In genomic region chr1:235651170-235651806, GRCh38 we compare ENCODE assay signal across 10 cellular contexts. TPM values are rescaled to one million over a fixed set of nuclear protein-coding genes. Genes with fewer than 3 reads are reported as not detected.
DNase-seq lines count a peak whose midpoint lies in the region; ATAC-seq, FAIRE-seq and TF ChIP-seq lines count a peak whose summit lies in the region.
"Had no signal": no experiment of that assay in that cellular context is flagged by ENCODE, and none has a peak within 500 bp of the region (broad histone marks: within the 10 kb centered on the region; RNA-seq: fewer than 3 reads in every experiment).

No MANE protein-coding gene starts in this region.

- no peaks in the 10 kb centered on the region for H3K9me3 ChIP-seq in CD4-positive, CD25-positive, alpha-beta regulatory T cell (ENCODE audit: control insufficient read depth in 2 of 2, low read length in 2 of 2)
- H3K9me3 ChIP-seq in H9 (ENCODE audit: control insufficient read depth, low read depth, low read length) (no peaks in the 10 kb centered on the region), MG63 (no peaks in the 10 kb centered on the region)

- no peak overlapping the region for H2AK5ac ChIP-seq in H9 (ENCODE audit: insufficient read length, low read length)

- H3K27ac Mint-ChIP-seq in CD4-positive, CD25-positive, alpha-beta regulatory T cell: no peak overlapping the region
- H3K27ac Mint-ChIP-seq in H9: no peak overlapping the region; a peak in 1 of 7 replicates
- no peak overlapping the region for H3K27ac Mint-ChIP-seq in natural killer cell

- no peak overlapping the region for H3K4me3 ChIP-seq in CD4-positive, CD25-positive, alpha-beta regulatory T cell (ENCODE audit: low read depth, low read length)
- H3K4me3 ChIP-seq in coronary artery: peak overlapping the region; percentile 75
- no peak overlapping the region for H3K4me3 ChIP-seq in MG63

- no peak overlapping the region for H2BK120ac ChIP-seq in H9 (ENCODE audit: low read depth, low read length, poor library complexity, severe bottlenecking)

- H4K8ac ChIP-seq in H9 (replicated peaks; ENCODE audit: insufficient read length, low read depth, low read length): no peak overlapping the region

- no CpG with 5 or more reads among the region's 10 CpGs for WGBS in H9 (ENCODE audit: extremely low coverage, insufficient read length, low lambda C conversion rate)

- ATAC-seq in CD4-positive, CD25-positive, alpha-beta regulatory T cell (ENCODE audit: low read depth in 2 of 2): no peak
- ATAC-seq in natural killer cell: no peak
- ATAC-seq in left cardiac atrium: no peak
- ATAC-seq: Panc1 had no signal

- peaks cover 2% of the 10 kb centered on the region; the same call in 1 of the 2 replicates for H3K79me2 ChIP-seq in H9 (ENCODE audit: insufficient read depth, low read length)

- H2AFZ ChIP-seq in H9 (ENCODE audit: low read length): peak overlapping the region; percentile 86

- H4K91ac ChIP-seq in H9 (ENCODE audit: insufficient read length, low read depth, low read length): no peak overlapping the region

- no peak for FAIRE-seq in urothelium cell line (lab: Jason Lieb, UNC)

- H3K23me2 ChIP-seq in H9 (ENCODE audit: insufficient read length, low read depth, low read length, poor library complexity, severe bottlenecking): peaks cover 20% of the 10 kb centered on the region

- H3K18ac ChIP-seq in H9 (ENCODE audit: insufficient read length, low read depth, low read length): peak overlapping the region; percentile 95

- intact Hi-C loops in natural killer cell (cut with micrococcal nuclease) (no loop called here), left cardiac atrium (cut with DNase I) (no loop called here)

- H3K4ac ChIP-seq in H9 (ENCODE audit: low read depth, low read length): no peak overlapping the region; the same call in 1 of the 2 replicates

- peaks cover 3% of the 10 kb centered on the region for H3K36me3 Mint-ChIP-seq in CD4-positive, CD25-positive, alpha-beta regulatory T cell
- H3K36me3 Mint-ChIP-seq in H9 (ENCODE audit: insufficient read depth in 1 of 3, low read depth in 3 of 3) (peaks cover 0 to 2% (median 2%) of the 10 kb centered on the region in 3 experiments; a peak in 4 of 7 replicates), natural killer cell (no peaks in the 10 kb centered on the region)

- no peak overlapping the region for H3K56ac ChIP-seq in H9 (ENCODE audit: insufficient read length, low read depth, low read length)

- H2BK12ac ChIP-seq in H9 (ENCODE audit: insufficient read length, low read depth, low read length): no peak overlapping the region

- no peak overlapping the region for H4K5ac ChIP-seq in H9 (ENCODE audit: insufficient read length, low read depth, low read length)

- H3K4me1 Mint-ChIP-seq in CD4-positive, CD25-positive, alpha-beta regulatory T cell: peaks cover 10 to 19% (median 18%) of the 10 kb centered on the region in 4 donors
- H3K4me1 Mint-ChIP-seq in H9 (peaks cover 26 to 31% of the 10 kb centered on the region in 2 experiments), natural killer cell (peaks cover 16 to 19% of the 10 kb centered on the region in 2 donors)

- no peak overlapping the region for H2BK20ac ChIP-seq in H9 (ENCODE audit: low read depth, low read length, poor library complexity, severe bottlenecking)

- H3K27me3 ChIP-seq in CD4-positive, CD25-positive, alpha-beta regulatory T cell (ENCODE audit: control insufficient read depth, insufficient read depth, low read length): peaks cover 32% of the 10 kb centered on the region
- H3K27me3 ChIP-seq in H9 (ENCODE audit: insufficient read depth, low read length) (no peaks in the 10 kb centered on the region), MG63 (peaks cover 3% of the 10 kb centered on the region; the same call in 1 of the 2 replicates)

- H3K27ac ChIP-seq in CD4-positive, CD25-positive, alpha-beta regulatory T cell (ENCODE audit: insufficient read depth, low read length, poor library complexity, severe bottlenecking): no peak overlapping the region
- peak overlapping the region; percentile 41 for H3K27ac ChIP-seq in H9 (ENCODE audit: insufficient read length, low read depth, low read length)
- no peak overlapping the region for H3K27ac ChIP-seq in coronary artery

- H3T11ph ChIP-seq in H9 (ENCODE audit: low read length): no peak overlapping the region

- peak overlapping the region; percentile 75 to 79 (median 78) for H3K4me3 Mint-ChIP-seq in CD4-positive, CD25-positive, alpha-beta regulatory T cell
- H3K4me3 Mint-ChIP-seq in H9 (peak overlapping the region; percentile 73 to 82), natural killer cell (peak overlapping the region; percentile 40)

- H3K9me3 Mint-ChIP-seq in CD4-positive, CD25-positive, alpha-beta regulatory T cell: peaks cover 0 to 11% (median 3%) of the 10 kb centered on the region in 7 donors
- no peaks in the 10 kb centered on the region; a peak in 1 of 5 replicates for H3K9me3 Mint-ChIP-seq in H9
- no peaks in the 10 kb centered on the region for H3K9me3 Mint-ChIP-seq in natural killer cell

- H3K4me2 ChIP-seq in H9 (ENCODE audit: insufficient read depth, insufficient read length, low read length): peak overlapping the region; percentile 98

- 0 out of 2 replicates have a peak overlapping the region, but pooled peaks have one; percentile 96 for H2BK15ac ChIP-seq in H9 (ENCODE audit: low read depth, low read length)

- peak overlapping the region; percentile 97; the same call in 1 of the 2 replicates for H3K14ac ChIP-seq in H9 (ENCODE audit: insufficient read depth, low read length)

- H2BK5ac ChIP-seq in H9 (ENCODE audit: insufficient read length, low read length): peak overlapping the region; percentile 26

- H3K27me3 Mint-ChIP-seq in CD4-positive, CD25-positive, alpha-beta regulatory T cell: peaks cover 80% of the 10 kb centered on the region
- H3K27me3 Mint-ChIP-seq in H9 (ENCODE audit: low read depth) (peaks cover 26% of the 10 kb centered on the region), natural killer cell (ENCODE audit: low read depth in 2 of 2) (peaks cover 46 to 58% of the 10 kb centered on the region in 2 donors)

- DNase-seq in CD4-positive, CD25-positive, alpha-beta regulatory T cell: no peak
- DNase-seq in H9 (no peak), coronary artery (ENCODE audit: low spot score) (no peak), natural killer cell (no peak), urothelium cell line (ENCODE audit: low spot score) (no peak), MG63 (no peak), left cardiac atrium (no peak), T-helper 9 cell (no peak)
- DNase-seq: activated gamma-delta T cell treated with Interleukin-2 at 50 U/mL for 16 hours had no signal

- no peaks in the 10 kb centered on the region for H3K79me1 ChIP-seq in H9 (ENCODE audit: insufficient read depth, low read depth, low read length, poor library complexity, severe bottlenecking)

- H3K23ac ChIP-seq in H9 (ENCODE audit: insufficient read length, low read depth, low read length): no peak overlapping the region

- TF ChIP-seq CTCF in H9 (conservative IDR thresholded peaks at IDR 0.05) (no peak), coronary artery (IDR thresholded peaks at IDR 0.05) (no peak), natural killer cell (IDR thresholded peaks at IDR 0.05) (no peak)

- no peaks in the 10 kb centered on the region for H4K20me1 ChIP-seq in H9 (ENCODE audit: control insufficient read depth, insufficient read depth, insufficient read length)

- H3K9ac ChIP-seq in H9 (ENCODE audit: extremely low read depth, insufficient read length, low read length): peak overlapping the region; percentile 83

- H3K36me3 ChIP-seq in CD4-positive, CD25-positive, alpha-beta regulatory T cell (ENCODE audit: control insufficient read depth, insufficient read depth, low read length): no peaks in the 10 kb centered on the region
- no peaks in the 10 kb centered on the region for H3K36me3 ChIP-seq in MG63

- H3K4me1 ChIP-seq in CD4-positive, CD25-positive, alpha-beta regulatory T cell (ENCODE audit: control insufficient read depth, insufficient read depth, low read length, poor library complexity, severe bottlenecking): peaks cover 22% of the 10 kb centered on the region
- H3K4me1 ChIP-seq in H9 (ENCODE audit: insufficient read depth, low read length): no peaks in the 10 kb centered on the region; the same call in 1 of the 2 replicates

RNA-seq across cellular contexts. Expression of gene GNG4, which starts 1.7 kb away (rescaled TPM):
- not detected for total RNA-seq in CD4-positive, CD25-positive, alpha-beta regulatory T cell
- not detected for polyA plus RNA-seq in CD4-positive, CD25-positive, alpha-beta regulatory T cell
- total RNA-seq in H9 (2021) (32.2 and 34.4 TPM in 2 replicates), natural killer cell (under 1 TPM in 2 of 3 donors, not detected in 1; 0.07 to 0.12 TPM), left cardiac atrium (under 1 TPM in 1 of 2 donors, not detected in 1; 0.05 TPM)
- total RNA-seq in MG63 (2014; rRNA removed; shearing (Covaris generic); ENCODE audit: low replicate concordance): 6.1 and 28.7 TPM in 2 replicates
